ENCODE assay signal across 25 cellular contexts in genomic region chr11:70702040-70702648, GRCh38.
"Had no signal": no experiment of that assay in that cellular context is flagged by ENCODE, and none has a peak within 500 bp of the region (broad histone marks: within the 10 kb centered on the region; RNA-seq: fewer than 3 reads in every experiment).

No MANE protein-coding gene starts in this region.

- H3K36me3 ChIP-seq: left ventricle myocardium inferior, right atrium auricular region, stomach, thyroid gland, transverse colon, upper lobe of left lung, uterus had no signal

- H3K9ac ChIP-seq: parathyroid adenoma had no signal

- ATAC-seq: mucosa of descending colon; naive thymus-derived CD4-positive, alpha-beta T cell; natural killer cell treated with Interleukin-12 subunit alpha and Interleukin-12 subunit beta and Interleukin-15 and Interleukin-18, amount 100 ng/mL, for 72 hours; sciatic nerve; stimulated activated naive B cell treated with anti-CD40 and anti-IgM and Interleukin-4, amounts not matched to agents 10 μg/mL and 1 μg/mL and 100 μg/mL, for 72 hours; stimulated activated naive CD8-positive, alpha-beta T cell treated with anti-CD3 and anti-CD28 coated beads, Interleukin-15, Interleukin-2, amounts not matched to agents 100 U/mL and 50 U/mL, for 24 hours had no signal

- H3K27me3 ChIP-seq: hepatocyte, right atrium auricular region, testis, thyroid gland, transverse colon, upper lobe of left lung, uterus had no signal

- H3K4me3 ChIP-seq: hepatocyte, left ventricle myocardium inferior, lung, mucosa of descending colon, right atrium auricular region, skin epidermis, stomach, testis, thyroid gland, transverse colon, upper lobe of left lung, uterus had no signal

- H3K9me3 ChIP-seq: left ventricle myocardium inferior, mucosa of descending colon, right atrium auricular region, testis, thyroid gland, transverse colon, upper lobe of left lung, uterus had no signal

- H2AFZ ChIP-seq: hepatocyte, parathyroid adenoma had no signal

- H3K27ac ChIP-seq: hepatocyte, left ventricle myocardium inferior, parathyroid adenoma, right atrium auricular region, skin epidermis, stomach, testis, thyroid gland, transverse colon, upper lobe of left lung, uterus had no signal

- H3K79me2 ChIP-seq: hepatocyte, parathyroid adenoma had no signal

- H3K4me2 ChIP-seq: hepatocyte had no signal

- DNase-seq: islet precursor cell; left ventricle myocardium inferior; mesendoderm; mucosa of descending colon; naive thymus-derived CD4-positive, alpha-beta T cell; nucleus accumbens; stimulated activated CD4-positive, alpha-beta T cell treated with anti-CD3 and anti-CD28 coated beads, Interleukin-12 subunit alpha, Interleukin-12 subunit beta, amount 100 ng/mL, for 4 hours; stimulated activated CD4-positive, alpha-beta T cell treated with anti-CD3 and anti-CD28 coated beads, Interleukin-15, amount 100 ng/mL, for 24 hours; stimulated activated CD4-positive, alpha-beta T cell treated with anti-CD3 and anti-CD28 coated beads, Interleukin-2, amount 100 ng/mL, for 24 hours; stimulated activated CD4-positive, alpha-beta T cell treated with anti-CD3 and anti-CD28 coated beads, Interleukin-4, amount 100 ng/mL, for 1 hour; stimulated activated naive B cell treated with anti-CD40 and anti-IgM and Interleukin-4, amounts not matched to agents 10 μg/mL and 1 μg/mL and 100 μg/mL, for 72 hours; stimulated activated naive CD8-positive, alpha-beta T cell treated with anti-CD3 and anti-CD28 coated beads, Interleukin-15, Interleukin-2, amounts not matched to agents 100 U/mL and 50 U/mL, for 24 hours; stomach; testis; thyroid gland; transverse colon; upper lobe of left lung; uterus had no signal

- H3K4me1 ChIP-seq: left ventricle myocardium inferior, parathyroid adenoma, right atrium auricular region, testis, thyroid gland, transverse colon, uterus had no signal
